Comparison of ENCODE assay signal across 20 cellular contexts in genomic region chr12:30661210-30661609, GRCh38.
"Had no signal": no experiment of that assay in that cellular context is flagged by ENCODE, and none has a peak within 500 bp of the region (broad histone marks: within the 10 kb centered on the region; RNA-seq: fewer than 3 reads in every experiment).

No MANE protein-coding gene starts in this region.

- ATAC-seq: left colon; left ventricle myocardium superior; naive thymus-derived CD4-positive, alpha-beta T cell had no signal

- H3K4me3 ChIP-seq: coronary artery, dorsolateral prefrontal cortex, esophagus muscularis mucosa, hepatocyte, right atrium auricular region, sigmoid colon, smooth muscle cell had no signal

- H3K4me1 ChIP-seq: esophagus muscularis mucosa, right atrium auricular region, sigmoid colon had no signal

- H3K27ac ChIP-seq: coronary artery, dorsolateral prefrontal cortex, esophagus muscularis mucosa, hepatocyte, neutrophil, right atrium auricular region, sigmoid colon had no signal

- H3K27me3 ChIP-seq: dorsolateral prefrontal cortex, esophagus muscularis mucosa, hepatocyte, neutrophil, right atrium auricular region, sigmoid colon had no signal

- DNase-seq: cerebellar nuclear complex; dorsolateral prefrontal cortex; effector memory CD4-positive, alpha-beta T cell; foreskin fibroblast; kidney; left colon; left ventricle myocardium superior; mammary epithelial cell; naive thymus-derived CD4-positive, alpha-beta T cell; nephron progenitor cell; sigmoid colon; stimulated activated CD4-positive, alpha-beta T cell treated with anti-CD3 and anti-CD28 coated beads, Interleukin-2, amount 100 ng/mL, for 48 hours; stimulated activated naive CD4-positive, alpha-beta T cell treated with Interleukin-2 at 50 U/mL for 16 hours; trophoblast cell had no signal

- H3K9me3 ChIP-seq: esophagus muscularis mucosa, neutrophil, right atrium auricular region, sigmoid colon had no signal
